In the genomic region with DNA sequence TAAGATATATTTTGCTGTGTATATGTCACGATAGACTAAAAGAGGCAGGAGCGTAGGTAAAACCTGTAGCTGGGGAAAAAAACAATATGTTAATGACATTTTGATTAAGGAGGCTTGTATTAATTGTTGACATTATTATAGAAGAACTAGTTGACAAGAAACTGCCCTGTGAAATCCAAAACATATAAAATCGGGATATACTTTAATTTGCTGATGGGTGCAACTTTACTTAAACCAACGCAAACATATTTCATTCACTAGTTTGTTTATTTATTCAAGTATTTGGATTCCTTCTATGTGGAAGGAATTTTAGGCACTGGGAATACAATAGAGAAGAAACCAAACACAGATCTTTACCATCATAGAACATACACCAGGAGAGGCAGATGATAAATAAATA, we compare ENCODE assay signal across 3 cellular contexts.
TF ChIP-seq lines count a peak whose summit lies in the region.

No MANE protein-coding gene starts in this region.

TF ChIP-seq in A549, 52 proteins besides CTCF, POLR2A, EP300 and RAD21:
- TF ChIP-seq KDM1A (IDR thresholded peaks at IDR 0.05; ENCODE audit: low read depth) (no peak), MAFK (IDR thresholded peaks at IDR 0.05; ENCODE audit: partially characterized antibody) (peak; percentile 22)
TF ChIP-seq in A549: peak in this region for 1.

TF ChIP-seq in IMR-90, 13 proteins besides CTCF, POLR2A, EP300 and RAD21:
- TF ChIP-seq MXI1 (IDR thresholded peaks at IDR 0.05; ENCODE audit: borderline replicate concordance, low read depth, low read length) (no peak), SMC3 (IDR thresholded peaks at IDR 0.05; ENCODE audit: low read depth, low read length) (no peak), MAZ (IDR thresholded peaks at IDR 0.05; ENCODE audit: borderline replicate concordance, low read depth, low read length) (no peak), RFX5 (IDR thresholded peaks at IDR 0.05; ENCODE audit: low read depth, low read length) (no peak), RCOR1 (IDR thresholded peaks at IDR 0.05; ENCODE audit: insufficient replicate concordance, low read length) (no peak), MAFK (IDR thresholded peaks at IDR 0.05; ENCODE audit: low read depth, low read length) (peak; percentile 57; the same call in 1 of the 2 replicates)
- TF ChIP-seq, protein P1, sequence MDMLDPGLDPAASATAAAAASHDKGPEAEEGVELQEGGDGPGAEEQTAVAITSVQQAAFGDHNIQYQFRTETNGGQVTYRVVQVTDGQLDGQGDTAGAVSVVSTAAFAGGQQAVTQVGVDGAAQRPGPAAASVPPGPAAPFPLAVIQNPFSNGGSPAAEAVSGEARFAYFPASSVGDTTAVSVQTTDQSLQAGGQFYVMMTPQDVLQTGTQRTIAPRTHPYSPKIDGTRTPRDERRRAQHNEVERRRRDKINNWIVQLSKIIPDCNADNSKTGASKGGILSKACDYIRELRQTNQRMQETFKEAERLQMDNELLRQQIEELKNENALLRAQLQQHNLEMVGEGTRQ (IDR thresholded peaks at IDR 0.05; ENCODE audit: low read depth, low read length): no peak

TF ChIP-seq in K562, 482 proteins besides CTCF, POLR2A, EP300 and RAD21:
- no peak for TF ChIP-seq RAD51 (IDR thresholded peaks at IDR 0.05; ENCODE audit: borderline replicate concordance, low read depth)
- peak; percentile 15; the same call in 1 of the 2 replicates for TF ChIP-seq ZNF316 (IDR thresholded peaks at IDR 0.05)
